27 cellular contexts compared by ENCODE assay signal in genomic region chr3:171371354-171371753, GRCh38.
DNase-seq lines count a peak whose midpoint lies in the region; ATAC-seq and TF ChIP-seq lines count a peak whose summit lies in the region.
"Had no signal": no experiment of that assay in that cellular context is flagged by ENCODE, and none has a peak within 500 bp of the region (broad histone marks: within the 10 kb centered on the region; RNA-seq: fewer than 3 reads in every experiment).

No MANE protein-coding gene starts in this region.

- POLR2A ChIA-PET in CD4-positive, alpha-beta memory T cell (lab: Charles Lee; ENCODE audit: partially characterized antibody) = no interaction called here

- H3K4me1 Mint-ChIP-seq in CD4-positive, alpha-beta memory T cell = peaks cover 4 to 31% (median 27%) of the 10 kb centered on the region in 4 donors
- H3K4me1 Mint-ChIP-seq in effector memory CD8-positive, alpha-beta T cell (ENCODE audit: low read depth in 2 of 2) = peaks cover 28 to 35% of the 10 kb centered on the region in 2 donors
- H3K4me1 Mint-ChIP-seq in stimulated activated naive CD8-positive, alpha-beta T cell treated with anti-CD3 and anti-CD28 coated beads, Interleukin-15, amount 100 ng/mL, for 72 hours = peaks cover 25% of the 10 kb centered on the region
- H3K4me1 Mint-ChIP-seq: CD14-positive monocyte had no signal

- no peak for DNase-seq in CD4-positive, alpha-beta memory T cell
- DNase-seq in SW480 (ENCODE audit: low spot score) = peak; percentile 21
- DNase-seq in effector memory CD8-positive, alpha-beta T cell = no peak
- no peak for DNase-seq in mucosa of descending colon
- no peak for DNase-seq in vagina (ENCODE audit: extremely low spot score in 2 of 2)
- no peak for DNase-seq in stimulated activated naive CD8-positive, alpha-beta T cell treated with anti-CD3 and anti-CD28 coated beads, Interleukin-15, amount 100 ng/mL, for 72 hours
- no peak for DNase-seq in posterior vena cava (ENCODE audit: low spot score)
- DNase-seq: 8988T, ACHN, BE2C, DMS53, GOT3, HFFc6, NCI-H1048, NCI-H1417, NCI-H1694, NCI-H2029 treated with DMSO at 0.1 percent for 48 hours, NCI-H446 treated with DMSO at 0.1 percent for 48 hours, NCI-H526 treated with DMSO at 0.1 percent for 48 hours, Peyer's patch, SIG-M5 had no signal

- H3K27ac Mint-ChIP-seq in CD4-positive, alpha-beta memory T cell = peak overlapping the region in 4 of 7 donors; percentile 19 to 76 (median 70)
- peak overlapping the region; percentile 37 to 71 for H3K27ac Mint-ChIP-seq in effector memory CD8-positive, alpha-beta T cell
- peak overlapping the region in 1 of 2 donors; percentile 61 for H3K27ac Mint-ChIP-seq in stimulated activated naive CD8-positive, alpha-beta T cell treated with anti-CD3 and anti-CD28 coated beads, Interleukin-15, amount 100 ng/mL, for 72 hours
- H3K27ac Mint-ChIP-seq: HFFc6 had no signal

- TF ChIP-seq CTCF in mucosa of descending colon (IDR thresholded peaks at IDR 0.05) = no peak
- TF ChIP-seq CTCF in vagina (IDR thresholded peaks at IDR 0.05) = no peak

- peaks cover 51% of the 10 kb centered on the region for H3K4me1 ChIP-seq in CD4-positive, alpha-beta memory T cell (ENCODE audit: insufficient read depth, low read length)
- H3K4me1 ChIP-seq in mucosa of descending colon (ENCODE audit: low read depth) = no peaks in the 10 kb centered on the region
- no peaks in the 10 kb centered on the region for H3K4me1 ChIP-seq in vagina

- intact Hi-C loops in CD4-positive, alpha-beta memory T cell (cut with micrococcal nuclease) = no loop called here
- intact Hi-C loops in mucosa of descending colon (cut with DNase I, micrococcal nuclease) = no loop called here
- intact Hi-C loops in vagina (cut with DNase I) = no loop called here
- intact Hi-C loops in posterior vena cava (cut with DNase I) = no loop called here

- H3K4me3 ChIP-seq in CD4-positive, alpha-beta memory T cell (ENCODE audit: low read length in 2 of 2) = no peak overlapping the region
- no peak overlapping the region for H3K4me3 ChIP-seq in mucosa of descending colon
- no peak overlapping the region for H3K4me3 ChIP-seq in vagina
- H3K4me3 ChIP-seq: HAP-1, Peyer's patch, SK-N-MC had no signal

- H3K9me3 Mint-ChIP-seq in CD4-positive, alpha-beta memory T cell = peaks cover 0 to 3% (median 0%) of the 10 kb centered on the region in 8 donors
- no peaks in the 10 kb centered on the region for H3K9me3 Mint-ChIP-seq in effector memory CD8-positive, alpha-beta T cell
- no peaks in the 10 kb centered on the region for H3K9me3 Mint-ChIP-seq in stimulated activated naive CD8-positive, alpha-beta T cell treated with anti-CD3 and anti-CD28 coated beads, Interleukin-15, amount 100 ng/mL, for 72 hours
- H3K9me3 Mint-ChIP-seq: CD14-positive monocyte, HFFc6, IgD-negative memory B cell had no signal

- no peaks in the 10 kb centered on the region for H3K27me3 Mint-ChIP-seq in CD4-positive, alpha-beta memory T cell
- no peaks in the 10 kb centered on the region for H3K27me3 Mint-ChIP-seq in effector memory CD8-positive, alpha-beta T cell
- no peaks in the 10 kb centered on the region for H3K27me3 Mint-ChIP-seq in stimulated activated naive CD8-positive, alpha-beta T cell treated with anti-CD3 and anti-CD28 coated beads, Interleukin-15, amount 100 ng/mL, for 72 hours

- no peak for ATAC-seq in effector memory CD8-positive, alpha-beta T cell (replicated peaks)
- ATAC-seq in mucosa of descending colon = peak; percentile 79
- no peak for ATAC-seq in HG02642 (IDR thresholded peaks at IDR 0.05; ENCODE audit: poor library complexity, unreplicated experiment)
- no peak for ATAC-seq in stimulated activated naive CD8-positive, alpha-beta T cell treated with anti-CD3 and anti-CD28 coated beads, Interleukin-15, amount 100 ng/mL, for 72 hours

- H3K27ac ChIP-seq in CD4-positive, alpha-beta memory T cell (ENCODE audit: low read depth, low read length) = no peak overlapping the region
- no peak overlapping the region for H3K27ac ChIP-seq in vagina
- H3K27ac ChIP-seq: KMS-11, Peyer's patch, SK-N-MC had no signal

- CTCF ChIA-PET in CD4-positive, alpha-beta memory T cell (lab: Charles Lee; ENCODE audit: partially characterized antibody) = interaction anchor here (1.0 kb wide), 2 partner anchors 128 to 184 kb away, joined by 3 read pairs; no protein-coding TSS in a partner anchor

- H3K4me3 Mint-ChIP-seq in CD4-positive, alpha-beta memory T cell = no peak overlapping the region
- no peak overlapping the region for H3K4me3 Mint-ChIP-seq in effector memory CD8-positive, alpha-beta T cell
- H3K4me3 Mint-ChIP-seq in stimulated activated naive CD8-positive, alpha-beta T cell treated with anti-CD3 and anti-CD28 coated beads, Interleukin-15, amount 100 ng/mL, for 72 hours = no peak overlapping the region
- H3K4me3 Mint-ChIP-seq: CD14-positive monocyte, HFFc6, IgD-negative memory B cell had no signal

- no peaks in the 10 kb centered on the region for H3K9me3 ChIP-seq in CD4-positive, alpha-beta memory T cell (ENCODE audit: control insufficient read depth in 1 of 2, low read length in 2 of 2)
- H3K9me3 ChIP-seq in mucosa of descending colon = no peaks in the 10 kb centered on the region
- no peaks in the 10 kb centered on the region for H3K9me3 ChIP-seq in vagina
- H3K9me3 ChIP-seq: BE2C, HAP-1, Peyer's patch had no signal

- no peaks in the 10 kb centered on the region for H3K36me3 ChIP-seq in CD4-positive, alpha-beta memory T cell (ENCODE audit: insufficient read depth, low read length)
- no peaks in the 10 kb centered on the region for H3K36me3 ChIP-seq in mucosa of descending colon (ENCODE audit: low read depth)
- no peaks in the 10 kb centered on the region for H3K36me3 ChIP-seq in vagina
- H3K36me3 ChIP-seq: BE2C, HAP-1, Peyer's patch had no signal

- no peak for TF ChIP-seq POLR2A in vagina (IDR thresholded peaks at IDR 0.05)

- H3K36me3 Mint-ChIP-seq in CD4-positive, alpha-beta memory T cell = peaks cover 17 to 27% of the 10 kb centered on the region in 2 donors
- H3K36me3 Mint-ChIP-seq in effector memory CD8-positive, alpha-beta T cell (ENCODE audit: insufficient read depth) = peaks cover 10% of the 10 kb centered on the region
- H3K36me3 Mint-ChIP-seq: CD14-positive monocyte had no signal

- no peaks in the 10 kb centered on the region for H3K27me3 ChIP-seq in CD4-positive, alpha-beta memory T cell (ENCODE audit: insufficient read depth, low read length)
- no peaks in the 10 kb centered on the region for H3K27me3 ChIP-seq in vagina
- H3K27me3 ChIP-seq: BE2C, Peyer's patch had no signal
